In genomic region chr5:931570-932145, GRCh38 we compare ENCODE assay signal across 17 cellular contexts.
"Had no signal": no experiment of that assay in that cellular context is flagged by ENCODE, and none has a peak within 500 bp of the region (broad histone marks: within the 10 kb centered on the region; RNA-seq: fewer than 3 reads in every experiment).

No MANE protein-coding gene starts in this region.

- H3K36me3 Mint-ChIP-seq: activated naive CD4-positive, alpha-beta T cell treated with anti-CD3 and anti-CD28 coated beads, Interleukin-2, amount 50 U/mL, for 24 hours had no signal

- H3K9me3 Mint-ChIP-seq: activated naive CD4-positive, alpha-beta T cell treated with anti-CD3 and anti-CD28 coated beads, Interleukin-2, amount 50 U/mL, for 24 hours had no signal

- H3K4me1 Mint-ChIP-seq: activated naive CD4-positive, alpha-beta T cell treated with anti-CD3 and anti-CD28 coated beads, Interleukin-2, amount 50 U/mL, for 24 hours had no signal

- H3K9ac ChIP-seq: parathyroid adenoma had no signal

- H3K4me3 ChIP-seq: body of pancreas, cardiac muscle cell, thyroid gland had no signal

- H3K27ac Mint-ChIP-seq: activated naive CD4-positive, alpha-beta T cell treated with anti-CD3 and anti-CD28 coated beads, Interleukin-2, amount 50 U/mL, for 24 hours; dendritic cell treated with granulocyte-macrophage colony-stimulating factor and Interleukin-4, amounts not matched to agents 40 ng/mL and 50 ng/mL, for 4 days; nephron had no signal

- H3K27ac ChIP-seq: cardiac muscle cell, parathyroid adenoma, thyroid gland, WERI-Rb-1 had no signal

- H3K27me3 ChIP-seq: body of pancreas had no signal

- H3K9me3 ChIP-seq: body of pancreas, thyroid gland had no signal

- H3K36me3 ChIP-seq: cardiac muscle cell, thyroid gland, WERI-Rb-1 had no signal

- DNase-seq: activated gamma-delta T cell treated with Interleukin-2 at 50 U/mL for 16 hours; activated T-cell treated with anti-CD3 and anti-CD28 coated beads for 4 hours; anterior cingulate cortex; effector CD4-positive, alpha-beta T cell; mammary epithelial cell; stimulated activated CD4-positive, alpha-beta T cell treated with anti-CD3 and anti-CD28 coated beads, Interleukin-12 subunit alpha, Interleukin-12 subunit beta, amount 100 ng/mL, for 4 hours; stimulated activated CD4-positive, alpha-beta T cell treated with anti-CD3 and anti-CD28 coated beads, Interleukin-4, amount 100 ng/mL, for 4 hours; stimulated activated naive CD8-positive, alpha-beta T cell treated with anti-CD3 and anti-CD28 coated beads, Interleukin-15, Interleukin-2, amounts not matched to agents 100 U/mL and 50 U/mL, for 24 hours; T-helper 1 cell; thyroid gland; WERI-Rb-1 had no signal

- H2AFZ ChIP-seq: parathyroid adenoma had no signal

- H3K4me3 Mint-ChIP-seq: activated naive CD4-positive, alpha-beta T cell treated with anti-CD3 and anti-CD28 coated beads, Interleukin-2, amount 50 U/mL, for 24 hours; dendritic cell treated with granulocyte-macrophage colony-stimulating factor and Interleukin-4, amounts not matched to agents 40 ng/mL and 50 ng/mL, for 4 days; nephron had no signal

- H3K4me1 ChIP-seq: parathyroid adenoma had no signal
